In the genomic region with DNA sequence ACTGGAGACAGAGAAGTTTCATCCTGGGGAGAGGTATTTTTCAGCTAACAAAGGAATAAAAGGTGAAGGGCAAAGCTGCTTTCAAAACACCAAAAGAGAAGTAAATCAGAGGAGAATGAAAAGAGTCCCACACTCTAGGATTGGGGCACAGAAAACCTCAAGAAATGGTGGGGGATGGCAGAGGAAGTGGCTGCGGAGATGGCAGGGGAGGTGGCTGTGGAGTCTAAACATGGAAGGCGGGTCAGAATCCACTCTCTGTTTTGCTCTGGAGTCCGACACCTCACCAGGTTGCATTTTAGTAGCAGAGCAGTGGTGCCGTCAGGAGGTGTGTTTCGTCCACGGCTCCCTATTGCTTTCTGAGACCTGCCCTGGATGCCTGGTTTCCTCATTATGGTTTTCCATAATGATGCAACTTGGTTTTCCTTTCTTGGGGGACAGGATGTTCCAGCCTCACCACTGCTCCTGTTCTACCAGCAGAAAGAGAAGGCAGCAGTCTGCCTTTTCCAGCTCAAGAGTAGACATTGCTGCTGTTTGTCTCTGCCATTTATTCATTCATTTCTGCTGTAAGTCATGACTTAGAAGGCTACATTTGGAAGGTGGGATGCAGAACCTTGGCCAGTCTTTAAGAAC, we compare ENCODE assay signal across 14 cellular contexts.
DNase-seq lines count a peak whose midpoint lies in the region; ATAC-seq lines count a peak whose summit lies in the region.
"Had no signal": no experiment of that assay in that cellular context is flagged by ENCODE, and none has a peak within 500 bp of the region (broad histone marks: within the 10 kb centered on the region; RNA-seq: fewer than 3 reads in every experiment).

No MANE protein-coding gene starts in this region.

- no peak overlapping the region for H2BK5ac ChIP-seq in neuronal stem cell (ENCODE audit: low read length)

- H3K4me3 Mint-ChIP-seq in activated CD4-positive, alpha-beta T cell treated with anti-CD3 and anti-CD28 coated beads, Interleukin-2, amount 10 ng/mL, durations not matched to agents 24 days and 14 days: peak overlapping the region; percentile 4
- H3K4me3 Mint-ChIP-seq in central memory CD8-positive, alpha-beta T cell: peak overlapping the region; percentile 69
- H3K4me3 Mint-ChIP-seq: type B pancreatic cell had no signal

- no peak for DNase-seq in activated CD4-positive, alpha-beta T cell treated with anti-CD3 and anti-CD28 coated beads, Interleukin-2, amount 10 ng/mL, durations not matched to agents 24 days and 14 days
- DNase-seq in activated CD4-positive, alpha-beta T cell treated with anti-CD3 and anti-CD28 coated beads, Interleukin-2, amount 50 U/mL, for 48 hours: no peak
- DNase-seq in Karpas-422: no peak
- DNase-seq in central memory CD8-positive, alpha-beta T cell (ENCODE audit: low spot score in 2 of 2): no peak
- DNase-seq in neuronal stem cell (ENCODE audit: low spot score): no peak
- no peak for DNase-seq in NCI-H774 (lab: John Stamatoyannopoulos, UW)
- DNase-seq in AG08395 (ENCODE audit: low spot score): no peak
- no peak for DNase-seq in NCI-H2029 treated with DMSO at 0.1 percent for 48 hours (lab: John Stamatoyannopoulos, UW)
- DNase-seq: heart left ventricle; NCI-H1417; stimulated activated CD4-positive, alpha-beta T cell treated with anti-CD3 and anti-CD28 coated beads, Interleukin-12 subunit alpha, Interleukin-12 subunit beta, amount 100 ng/mL, for 4 hours; stimulated activated naive CD4-positive, alpha-beta T cell had no signal

- H2BK15ac ChIP-seq in neuronal stem cell (ENCODE audit: low read length): no peak overlapping the region

- H3K9me3 ChIP-seq in Karpas-422 (ENCODE audit: low read length): no peaks in the 10 kb centered on the region
- no peaks in the 10 kb centered on the region for H3K9me3 ChIP-seq in neuronal stem cell (replicated peaks in 1 of 2; ENCODE audit: control insufficient read depth in 2 of 2, insufficient read depth in 1 of 2, low read depth in 1 of 2, low read length in 2 of 2)
- H3K9me3 ChIP-seq: heart left ventricle had no signal

- H3K27me3 ChIP-seq in Karpas-422 (ENCODE audit: low read length) (no peaks in the 10 kb centered on the region), neuronal stem cell (ENCODE audit: control insufficient read depth in 3 of 3, insufficient read depth in 3 of 3, low read depth in 1 of 3, low read length in 3 of 3) (no peaks in the 10 kb centered on the region)
- H3K27me3 ChIP-seq: heart left ventricle had no signal

- H3K36me3 ChIP-seq in Karpas-422 (ENCODE audit: insufficient read depth, low read length) (peaks cover 29% of the 10 kb centered on the region), neuronal stem cell (replicated peaks in 1 of 2; ENCODE audit: control insufficient read depth in 2 of 2, insufficient read depth in 2 of 2, low read length in 2 of 2) (no peaks in the 10 kb centered on the region)

- no peak overlapping the region for H3K23ac ChIP-seq in neuronal stem cell (ENCODE audit: low read depth, low read length, poor library complexity)

- H3K9me2 ChIP-seq in Karpas-422 (replicated peaks; ENCODE audit: insufficient read depth, low read length): no peaks in the 10 kb centered on the region

- H4K91ac ChIP-seq in neuronal stem cell (ENCODE audit: low read depth, low read length, poor library complexity): no peak overlapping the region

- H3K4ac ChIP-seq in neuronal stem cell (ENCODE audit: low read length): no peak overlapping the region

- intact Hi-C loops in activated CD4-positive, alpha-beta T cell treated with anti-CD3 and anti-CD28 coated beads, Interleukin-2, amount 10 ng/mL, durations not matched to agents 24 days and 14 days (cut with micrococcal nuclease): no loop called here

- no peak overlapping the region for H3K9ac ChIP-seq in Karpas-422 (ENCODE audit: low read length)
- H3K9ac ChIP-seq in neuronal stem cell (ENCODE audit: low read depth, low read length, poor library complexity): no peak overlapping the region

- peak; percentile 64 for ATAC-seq in central memory CD8-positive, alpha-beta T cell (replicated peaks; ENCODE audit: extremely low read depth, poor library complexity, severe bottlenecking)
- ATAC-seq: HCT116, heart left ventricle had no signal

- H3K27ac ChIP-seq in Karpas-422 (ENCODE audit: low read length) (0 out of 2 replicates have a peak overlapping the region, but pooled peaks have one; percentile 28), neuronal stem cell (replicated peaks; ENCODE audit: low read length) (no peak overlapping the region)
- H3K27ac ChIP-seq: heart left ventricle had no signal

- peaks cover 14% of the 10 kb centered on the region for H3K79me2 ChIP-seq in Karpas-422 (ENCODE audit: low read length)

- H3K79me1 ChIP-seq in neuronal stem cell (ENCODE audit: low read depth, low read length): no peaks in the 10 kb centered on the region

- no peak overlapping the region for H3K14ac ChIP-seq in neuronal stem cell (ENCODE audit: low read length)

- no peaks in the 10 kb centered on the region for H3K9me3 Mint-ChIP-seq in activated CD4-positive, alpha-beta T cell treated with anti-CD3 and anti-CD28 coated beads, Interleukin-2, amount 10 ng/mL, durations not matched to agents 24 days and 14 days
- no peaks in the 10 kb centered on the region for H3K9me3 Mint-ChIP-seq in central memory CD8-positive, alpha-beta T cell
- H3K9me3 Mint-ChIP-seq: type B pancreatic cell had no signal

- no peaks in the 10 kb centered on the region for H3K27me3 Mint-ChIP-seq in activated CD4-positive, alpha-beta T cell treated with anti-CD3 and anti-CD28 coated beads, Interleukin-2, amount 10 ng/mL, durations not matched to agents 24 days and 14 days
- no peaks in the 10 kb centered on the region for H3K27me3 Mint-ChIP-seq in central memory CD8-positive, alpha-beta T cell
- H3K27me3 Mint-ChIP-seq: type B pancreatic cell had no signal

- no peak overlapping the region for H2AK5ac ChIP-seq in neuronal stem cell (ENCODE audit: low read depth, low read length)

- H2AFZ ChIP-seq in Karpas-422 (ENCODE audit: low read length): no peak overlapping the region
- H2AFZ ChIP-seq in neuronal stem cell (ENCODE audit: low read length): peak overlapping the region; percentile 22

- no peak overlapping the region for H4K8ac ChIP-seq in neuronal stem cell (ENCODE audit: low read depth, low read length)

- H3K36me3 Mint-ChIP-seq in activated CD4-positive, alpha-beta T cell treated with anti-CD3 and anti-CD28 coated beads, Interleukin-2, amount 10 ng/mL, durations not matched to agents 24 days and 14 days (ENCODE audit: low read depth): peaks cover 68% of the 10 kb centered on the region
- peaks cover 64% of the 10 kb centered on the region for H3K36me3 Mint-ChIP-seq in central memory CD8-positive, alpha-beta T cell (ENCODE audit: insufficient read depth)
- H3K36me3 Mint-ChIP-seq: type B pancreatic cell had no signal

- H3K4me3 ChIP-seq in Karpas-422 (ENCODE audit: low read length): no peak overlapping the region
- no peak overlapping the region for H3K4me3 ChIP-seq in neuronal stem cell (ENCODE audit: low read length in 2 of 2)
- H3K4me3 ChIP-seq: heart left ventricle had no signal

- peak overlapping the region; percentile 52 for H3K27ac Mint-ChIP-seq in activated CD4-positive, alpha-beta T cell treated with anti-CD3 and anti-CD28 coated beads, Interleukin-2, amount 10 ng/mL, durations not matched to agents 24 days and 14 days
- peak overlapping the region; percentile 49 for H3K27ac Mint-ChIP-seq in central memory CD8-positive, alpha-beta T cell (ENCODE audit: low read depth)
- H3K27ac Mint-ChIP-seq: type B pancreatic cell had no signal

- H2BK120ac ChIP-seq in neuronal stem cell (ENCODE audit: low read depth, low read length): no peak overlapping the region

- WGBS in neuronal stem cell (ENCODE audit: extremely low coverage in 2 of 2, insufficient read length in 2 of 2, insufficient replicate concordance in 1 of 2), 2 donors: no CpG with 5 or more reads among the region's 6 CpGs

- H3K4me1 Mint-ChIP-seq in activated CD4-positive, alpha-beta T cell treated with anti-CD3 and anti-CD28 coated beads, Interleukin-2, amount 10 ng/mL, durations not matched to agents 24 days and 14 days: peaks cover 31% of the 10 kb centered on the region
- H3K4me1 Mint-ChIP-seq in central memory CD8-positive, alpha-beta T cell: peaks cover 42% of the 10 kb centered on the region

- no peak overlapping the region for H2BK12ac ChIP-seq in neuronal stem cell (ENCODE audit: low read length)

- no peak overlapping the region for H3K4me2 ChIP-seq in Karpas-422 (ENCODE audit: low read depth, low read length, poor library complexity, severe bottlenecking)
- H3K4me2 ChIP-seq in neuronal stem cell (ENCODE audit: insufficient read depth, low read length, poor library complexity, severe bottlenecking): no peak overlapping the region

- no peak overlapping the region for H3K18ac ChIP-seq in neuronal stem cell (ENCODE audit: low read length)

- no peaks in the 10 kb centered on the region for H4K20me1 ChIP-seq in Karpas-422 (ENCODE audit: insufficient read depth, low read depth, low read length)

- peaks cover under 1% of the 10 kb centered on the region; the same call in 1 of the 2 replicates for H3K4me1 ChIP-seq in Karpas-422 (ENCODE audit: low read length)
- peaks cover 0 to 6% of the 10 kb centered on the region in 2 donors for H3K4me1 ChIP-seq in neuronal stem cell (ENCODE audit: control insufficient read depth in 2 of 2, insufficient read depth in 1 of 2, low read depth in 1 of 2, low read length in 2 of 2)
